ENCODE assay signal across 8 cellular contexts in the genomic region with DNA sequence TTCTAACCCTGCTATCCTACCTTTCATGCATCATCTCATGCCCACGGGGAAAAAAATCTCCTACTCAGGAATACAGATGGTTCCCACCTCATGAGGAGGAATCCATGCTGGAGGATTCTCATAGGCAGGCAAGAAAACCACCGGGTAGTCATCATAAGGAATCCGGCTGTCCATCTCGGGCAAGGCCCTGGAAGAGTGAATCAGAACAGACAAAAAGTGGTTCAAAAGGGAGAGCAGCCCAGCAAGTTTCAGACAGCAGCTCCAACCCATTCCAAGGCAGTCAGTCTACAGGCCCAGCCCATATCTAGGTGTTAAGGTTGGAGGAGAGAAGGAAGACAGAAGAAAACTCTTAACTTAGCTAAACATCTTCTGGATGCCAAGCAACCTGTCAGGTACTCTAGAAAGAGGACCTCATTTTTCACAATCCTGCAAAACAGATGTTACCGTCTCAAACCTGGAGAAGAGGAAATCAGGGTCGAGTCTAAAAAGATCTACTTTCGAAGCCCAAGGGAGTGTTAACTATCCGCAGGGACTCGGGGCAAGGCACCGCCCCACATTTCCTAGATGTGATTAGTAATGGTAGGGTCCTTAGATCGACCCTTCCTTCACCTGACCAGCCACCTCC. TPM values are rescaled to one million over a fixed set of nuclear protein-coding genes. Genes with fewer than 3 reads are reported as not detected.
DNase-seq lines count a peak whose midpoint lies in the region; ATAC-seq lines count a peak whose summit lies in the region.

No MANE protein-coding gene starts in this region.

- peaks cover 4 to 5% of the 10 kb centered on the region in 2 donors for H3K4me1 Mint-ChIP-seq in effector memory CD8-positive, alpha-beta T cell (ENCODE audit: low read depth in 2 of 2)

- DNase-seq in GM03348 (ENCODE audit: low spot score), result peak; percentile 6
- peak; percentile 11 for DNase-seq in M059J (ENCODE audit: low read depth)
- DNase-seq in effector memory CD8-positive, alpha-beta T cell, result peak in 1 of 3 experiments; percentile 0
- no peak for DNase-seq in hippocampal formation (lab: John Stamatoyannopoulos, UW)
- no peak for DNase-seq in NCI-H748 treated with DMSO at 0.1 percent for 48 hours (lab: John Stamatoyannopoulos, UW)
- no peak for DNase-seq in NCI-H446 treated with DMSO at 0.1 percent for 48 hours (lab: John Stamatoyannopoulos, UW)

- H3K36me3 ChIP-seq in neuron (ENCODE audit: insufficient read depth, low read length), result peaks cover 10% of the 10 kb centered on the region

- no peaks in the 10 kb centered on the region for H3K27me3 ChIP-seq in neuron (ENCODE audit: insufficient read depth, low read length)

- H3K4me3 Mint-ChIP-seq in effector memory CD8-positive, alpha-beta T cell, result peak overlapping the region; percentile 83 to 85

- no peak overlapping the region for H2AFZ ChIP-seq in neuron (ENCODE audit: low read depth, low read length)

- H3K36me3 Mint-ChIP-seq in effector memory CD8-positive, alpha-beta T cell (ENCODE audit: insufficient read depth), result peaks cover 10% of the 10 kb centered on the region

- peaks cover 2% of the 10 kb centered on the region for H3K4me1 ChIP-seq in neuron (ENCODE audit: insufficient read depth, low read length)

- H3K27me3 Mint-ChIP-seq in effector memory CD8-positive, alpha-beta T cell, result no peaks in the 10 kb centered on the region

- H3K4me3 ChIP-seq in neuron (ENCODE audit: low read length), result peak overlapping the region; percentile 70

- peak overlapping the region; percentile 75 to 88 for H3K27ac Mint-ChIP-seq in effector memory CD8-positive, alpha-beta T cell

- H3K9me3 ChIP-seq in neuron (ENCODE audit: low read length), result no peaks in the 10 kb centered on the region

- no peak for ATAC-seq in effector memory CD8-positive, alpha-beta T cell (replicated peaks)
- ATAC-seq in HG02763 (IDR thresholded peaks at IDR 0.05; ENCODE audit: unreplicated experiment), result no peak

- no peaks in the 10 kb centered on the region for H3K9me3 Mint-ChIP-seq in effector memory CD8-positive, alpha-beta T cell

RNA-seq across cellular contexts. Expression of a gene that starts 0.4 kb away (rescaled TPM):
- total RNA-seq in M059J (2014; rRNA removed; shearing (Covaris generic)), result 220 and 248 TPM in 2 replicates

RNA-seq across cellular contexts. Expression of a gene that starts 0.6 kb away (rescaled TPM):
- total RNA-seq in M059J (2014; rRNA removed; shearing (Covaris generic)), result 42.8 and 89.1 TPM in 2 replicates

RNA-seq across cellular contexts. Expression of a gene that starts 7.3 kb away (rescaled TPM):
- total RNA-seq in M059J (2014; rRNA removed; shearing (Covaris generic)), result not detected in 2 replicates

RNA-seq across cellular contexts. Expression of a gene that starts 21.1 kb away (rescaled TPM):
- total RNA-seq in M059J (2014; rRNA removed; shearing (Covaris generic)), result not detected in 2 replicates

RNA-seq across cellular contexts. Expression of a gene that starts 29.3 kb away (rescaled TPM):
- 0.15 TPM in 1 of 2 replicates, not detected in the other for total RNA-seq in M059J (2014; rRNA removed; shearing (Covaris generic))

Comparison
In these comparisons a context has a peak if more than half of its experiments do, and no peak if none do; other contexts are left out.
1. DNase-seq: peak in GM03348 (single experiment) and M059J (single experiment); none in hippocampal formation (0 of 2), NCI-H748 treated with DMSO at 0.1 percent for 48 hours (single experiment) and NCI-H446 treated with DMSO at 0.1 percent for 48 hours (single experiment).